16 cellular contexts compared by ENCODE assay signal in the genomic region with DNA sequence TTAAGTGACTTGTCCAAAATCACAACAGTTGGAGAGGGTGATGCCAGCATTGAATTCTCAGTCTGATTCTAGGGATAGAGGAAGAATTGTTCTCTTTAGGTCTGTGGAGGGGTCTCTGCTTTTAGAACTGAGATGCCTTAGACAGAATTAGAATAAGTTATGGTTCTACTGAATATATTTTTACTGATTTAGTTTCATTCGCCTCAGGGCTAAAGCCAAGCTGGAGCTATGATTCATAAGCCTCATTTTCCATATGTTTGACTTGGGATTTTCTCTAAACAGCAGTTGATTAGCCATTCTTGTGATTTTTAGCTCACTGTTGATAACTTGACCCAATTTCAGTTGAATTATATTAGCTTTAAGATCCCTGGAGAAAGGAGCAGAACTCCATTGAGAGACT.
DNase-seq lines count a peak whose midpoint lies in the region; ATAC-seq and TF ChIP-seq lines count a peak whose summit lies in the region.
"Had no signal": no experiment of that assay in that cellular context is flagged by ENCODE, and none has a peak within 500 bp of the region (broad histone marks: within the 10 kb centered on the region; RNA-seq: fewer than 3 reads in every experiment).

No MANE protein-coding gene starts in this region.

- no peaks in the 10 kb centered on the region for H3K36me3 ChIP-seq in thyroid gland
- H3K36me3 ChIP-seq: HAP-1 had no signal

- WGBS in thyroid gland, 2 donors: 87 to 92% methylated on average over 1 of the region's 1 CpG

- ATAC-seq in natural killer cell treated with Interleukin-12 subunit alpha and Interleukin-12 subunit beta and Interleukin-15 and Interleukin-18, amount 100 ng/mL, for 72 hours: no peak
- ATAC-seq: A549 had no signal

- H3K27me3 ChIP-seq in thyroid gland: no peaks in the 10 kb centered on the region

- intact Hi-C loops in thyroid gland (cut with DNase I): no loop called here

- no peak overlapping the region for H3K27ac ChIP-seq in thyroid gland
- H3K27ac ChIP-seq: 22Rv1, A549, C4-2B, GM23248 had no signal

- DNase-seq in COLO829 (ENCODE audit: low spot score) (peak; percentile 1), HFFc6 (peak; percentile 14), dedifferentiated amniotic fluid mesenchymal stem cell (ENCODE audit: extremely low spot score) (peak; percentile 46), osteocyte (ENCODE audit: extremely low spot score, unreplicated experiment) (no peak), thyroid gland (no peak), NCI-H2107 treated with DMSO at 0.1 percent for 48 hours (lab: John Stamatoyannopoulos, UW; ENCODE audit: unreplicated experiment) (no peak)
- no peak for DNase-seq in natural killer cell treated with Interleukin-12 subunit alpha and Interleukin-12 subunit beta and Interleukin-15 and Interleukin-18, amount 100 ng/mL, for 72 hours (ENCODE audit: low spot score)
- DNase-seq: AML-193; CD4-positive, alpha-beta T cell; DMS153; DMS79; GM23248 had no signal

- H3K4me1 Mint-ChIP-seq in HFFc6 (ENCODE audit: low read depth): peaks cover 23% of the 10 kb centered on the region
- H3K4me1 Mint-ChIP-seq in osteocyte (ENCODE audit: unreplicated experiment): peaks cover 10% of the 10 kb centered on the region
- H3K4me1 Mint-ChIP-seq in natural killer cell treated with Interleukin-12 subunit alpha and Interleukin-12 subunit beta and Interleukin-15 and Interleukin-18, amount 100 ng/mL, for 72 hours (ENCODE audit: low read depth in 2 of 2): no peaks in the 10 kb centered on the region

- no peaks in the 10 kb centered on the region for H3K9me3 ChIP-seq in thyroid gland
- H3K9me3 ChIP-seq: A549, HAP-1 had no signal

- no peaks in the 10 kb centered on the region for H3K27me3 Mint-ChIP-seq in HFFc6 (ENCODE audit: insufficient read depth)
- H3K27me3 Mint-ChIP-seq in osteocyte (ENCODE audit: unreplicated experiment): no peaks in the 10 kb centered on the region
- H3K27me3 Mint-ChIP-seq in natural killer cell treated with Interleukin-12 subunit alpha and Interleukin-12 subunit beta and Interleukin-15 and Interleukin-18, amount 100 ng/mL, for 72 hours: no peaks in the 10 kb centered on the region
- H3K27me3 Mint-ChIP-seq: CD4-positive, alpha-beta T cell had no signal

- H3K4me1 ChIP-seq in thyroid gland: no peaks in the 10 kb centered on the region
- H3K4me1 ChIP-seq: A549, HAP-1 had no signal

- no peaks in the 10 kb centered on the region for H3K9me3 Mint-ChIP-seq in HFFc6
- peaks cover 3% of the 10 kb centered on the region for H3K9me3 Mint-ChIP-seq in osteocyte (ENCODE audit: unreplicated experiment)
- peaks cover 15% of the 10 kb centered on the region for H3K9me3 Mint-ChIP-seq in natural killer cell treated with Interleukin-12 subunit alpha and Interleukin-12 subunit beta and Interleukin-15 and Interleukin-18, amount 100 ng/mL, for 72 hours

- H3K4me3 Mint-ChIP-seq in HFFc6 (no peak overlapping the region), osteocyte (ENCODE audit: unreplicated experiment) (no peak overlapping the region)
- H3K4me3 Mint-ChIP-seq in natural killer cell treated with Interleukin-12 subunit alpha and Interleukin-12 subunit beta and Interleukin-15 and Interleukin-18, amount 100 ng/mL, for 72 hours: no peak overlapping the region
- H3K4me3 Mint-ChIP-seq: CD4-positive, alpha-beta T cell had no signal

- TF ChIP-seq POLR2A in thyroid gland (IDR thresholded peaks at IDR 0.05): no peak

- H3K27ac Mint-ChIP-seq in HFFc6 (no peak overlapping the region), osteocyte (ENCODE audit: unreplicated experiment) (peak overlapping the region; percentile 50)
- no peak overlapping the region for H3K27ac Mint-ChIP-seq in natural killer cell treated with Interleukin-12 subunit alpha and Interleukin-12 subunit beta and Interleukin-15 and Interleukin-18, amount 100 ng/mL, for 72 hours
- H3K27ac Mint-ChIP-seq: CD4-positive, alpha-beta T cell had no signal

- TF ChIP-seq CTCF in HFFc6 (IDR thresholded peaks at IDR 0.05) (no peak), osteocyte (IDR thresholded peaks at IDR 0.05) (no peak), thyroid gland (IDR thresholded peaks at IDR 0.05) (no peak)

- no peaks in the 10 kb centered on the region for H3K36me3 Mint-ChIP-seq in HFFc6 (ENCODE audit: low read depth)
- H3K36me3 Mint-ChIP-seq in osteocyte (ENCODE audit: unreplicated experiment): no peaks in the 10 kb centered on the region
- H3K36me3 Mint-ChIP-seq in natural killer cell treated with Interleukin-12 subunit alpha and Interleukin-12 subunit beta and Interleukin-15 and Interleukin-18, amount 100 ng/mL, for 72 hours: no peaks in the 10 kb centered on the region

- no peak overlapping the region for H3K4me3 ChIP-seq in thyroid gland (replicated peaks in 1 of 3)
- H3K4me3 ChIP-seq: A549, GM23248, HAP-1 had no signal

Comparison
In these comparisons a context has a peak if more than half of its experiments do, and no peak if none do; other contexts are left out.
1. DNase-seq: peak in COLO829 (single experiment), HFFc6 (single experiment) and dedifferentiated amniotic fluid mesenchymal stem cell (single experiment); none in osteocyte (single experiment), natural killer cell treated with Interleukin-12 subunit alpha and Interleukin-12 subunit beta and Interleukin-15 and Interleukin-18, amount 100 ng/mL, for 72 hours (single experiment), thyroid gland (0 of 2) and NCI-H2107 treated with DMSO at 0.1 percent for 48 hours (single experiment).